In the genomic region with DNA sequence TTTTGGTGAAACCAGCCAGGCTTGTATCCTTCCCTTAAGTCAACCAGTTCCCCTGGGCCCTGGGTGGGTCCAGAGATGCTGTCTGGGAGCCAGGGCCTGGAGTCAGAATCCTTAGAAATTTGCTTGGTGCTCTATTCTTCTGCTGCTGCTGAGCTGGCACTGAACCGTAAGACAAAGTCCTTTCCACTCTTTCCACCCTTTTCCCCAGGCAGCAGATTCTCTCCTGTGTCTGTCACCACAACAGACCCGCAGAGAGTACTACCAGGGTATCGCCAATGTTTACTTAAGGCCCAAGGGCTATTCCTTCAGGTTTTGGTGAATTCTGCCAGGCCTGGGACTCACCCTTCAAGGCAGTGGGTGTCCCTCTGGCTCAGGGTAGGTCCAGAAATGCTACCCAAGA, we compare ENCODE assay signal across 36 cellular contexts.
"Had no signal": no experiment of that assay in that cellular context is flagged by ENCODE, and none has a peak within 500 bp of the region (broad histone marks: within the 10 kb centered on the region; RNA-seq: fewer than 3 reads in every experiment).

No MANE protein-coding gene starts in this region.

- H3K9me3 Mint-ChIP-seq: central memory CD8-positive, alpha-beta T cell had no signal

- H3K27me3 ChIP-seq: adrenal gland, ascending aorta, cardiac muscle cell had no signal

- ATAC-seq: activated CD4-positive, alpha-beta T cell treated with anti-CD3 and anti-CD28 coated beads for 36 hours; activated CD4-positive, CD25-positive, alpha-beta regulatory T cell treated with anti-CD3 and anti-CD28 coated beads, Interleukin-2, amount 50 U/mL, for 24 hours; activated CD8-positive, alpha-beta memory T cell treated with anti-CD3 and anti-CD28 coated beads, Interleukin-2, amount 10 ng/mL, durations not matched to agents 7 days and 5 days; activated CD8-positive, alpha-beta T cell treated with anti-CD3 and anti-CD28 coated beads, Interleukin-2, amount 10 ng/mL, durations not matched to agents 7 days and 5 days; activated naive CD4-positive, alpha-beta T cell treated with anti-CD3 and anti-CD28 coated beads, Interleukin-2, amount 50 U/mL, for 72 hours; WTC11 had no signal

- H3K27ac Mint-ChIP-seq: activated CD4-positive, alpha-beta memory T cell treated with anti-CD3 and anti-CD28 coated beads, Interleukin-2, amount 10 ng/mL, durations not matched to agents 7 days and 5 days; activated CD4-positive, alpha-beta T cell treated with anti-CD3 and anti-CD28 coated beads for 36 hours; activated CD4-positive, alpha-beta T cell treated with anti-CD3 and anti-CD28 coated beads, Interleukin-2, amount 10 ng/mL, durations not matched to agents 7 days and 5 days; activated CD8-positive, alpha-beta memory T cell treated with anti-CD3 and anti-CD28 coated beads, Interleukin-2, amount 10 ng/mL, durations not matched to agents 7 days and 5 days; activated CD8-positive, alpha-beta T cell treated with anti-CD3 and anti-CD28 coated beads, Interleukin-2, amount 10 ng/mL, durations not matched to agents 7 days and 5 days; activated naive CD4-positive, alpha-beta T cell treated with anti-CD3 and anti-CD28 coated beads for 36 hours; activated naive CD4-positive, alpha-beta T cell treated with anti-CD3 and anti-CD28 coated beads, Interleukin-2, amount 50 U/mL, for 72 hours; activated naive CD8-positive, alpha-beta T cell treated with anti-CD3 and anti-CD28 coated beads for 36 hours; activated T-cell treated with anti-CD3 and anti-CD28 coated beads, Interleukin-2, amount 50 U/mL, for 24 hours; brain; T-helper 1 cell treated with Interleukin-12 subunit alpha and Interleukin-12 subunit beta and Interleukin-4 antibody, amounts not matched to agents 30 μg/mL and 1 μg/mL, for 36 hours; T-helper 2 cell treated with Interferon-gamma antibody and Interleukin-4, amounts not matched to agents 5 μg/mL and 100 μg/mL, for 36 hours; WTC11 had no signal

- H3K4me3 ChIP-seq: adrenal gland, ascending aorta, cardiac muscle cell had no signal

- H3K27me3 Mint-ChIP-seq: activated CD4-positive, alpha-beta memory T cell treated with anti-CD3 and anti-CD28 coated beads, Interleukin-2, amount 10 ng/mL, durations not matched to agents 7 days and 5 days; activated CD4-positive, alpha-beta T cell treated with anti-CD3 and anti-CD28 coated beads for 36 hours; activated CD4-positive, alpha-beta T cell treated with anti-CD3 and anti-CD28 coated beads, Interleukin-2, amount 10 ng/mL, durations not matched to agents 7 days and 5 days; activated CD8-positive, alpha-beta memory T cell treated with anti-CD3 and anti-CD28 coated beads, Interleukin-2, amount 10 ng/mL, durations not matched to agents 7 days and 5 days; activated naive CD8-positive, alpha-beta T cell treated with anti-CD3 and anti-CD28 coated beads for 36 hours; activated T-cell treated with anti-CD3 and anti-CD28 coated beads, Interleukin-2, amount 50 U/mL, for 24 hours; central memory CD8-positive, alpha-beta T cell had no signal

- H3K27ac ChIP-seq: adrenal gland, ascending aorta, cardiac muscle cell, WERI-Rb-1 had no signal

- H3K4me1 Mint-ChIP-seq: activated CD4-positive, alpha-beta memory T cell treated with anti-CD3 and anti-CD28 coated beads, Interleukin-2, amount 10 ng/mL, durations not matched to agents 7 days and 5 days; activated CD4-positive, alpha-beta T cell treated with anti-CD3 and anti-CD28 coated beads for 36 hours; activated CD4-positive, alpha-beta T cell treated with anti-CD3 and anti-CD28 coated beads, Interleukin-2, amount 10 ng/mL, durations not matched to agents 7 days and 5 days; activated CD8-positive, alpha-beta memory T cell treated with anti-CD3 and anti-CD28 coated beads, Interleukin-2, amount 10 ng/mL, durations not matched to agents 7 days and 5 days; activated naive CD8-positive, alpha-beta T cell treated with anti-CD3 and anti-CD28 coated beads for 36 hours; brain; WTC11 had no signal

- DNase-seq: activated CD4-positive, alpha-beta memory T cell treated with anti-CD3 and anti-CD28 coated beads, Interleukin-2, amount 10 ng/mL, durations not matched to agents 7 days and 5 days; activated CD4-positive, alpha-beta T cell treated with anti-CD3 and anti-CD28 coated beads for 1 hour; activated CD4-positive, alpha-beta T cell treated with anti-CD3 and anti-CD28 coated beads for 36 hours; activated CD4-positive, alpha-beta T cell treated with anti-CD3 and anti-CD28 coated beads for 48 hours; activated CD4-positive, alpha-beta T cell treated with anti-CD3 and anti-CD28 coated beads, Interleukin-2, amount 10 ng/mL, durations not matched to agents 7 days and 5 days; activated CD4-positive, alpha-beta T cell treated with anti-CD3 and anti-CD28 coated beads, Interleukin-2, amount 50 U/mL, for 48 hours; activated CD4-positive, CD25-positive, alpha-beta regulatory T cell; activated CD8-positive, alpha-beta memory T cell treated with anti-CD3 and anti-CD28 coated beads for 24 hours; activated CD8-positive, alpha-beta memory T cell treated with anti-CD3 and anti-CD28 coated beads, Interleukin-2, amount 10 ng/mL, durations not matched to agents 7 days and 5 days; activated CD8-positive, alpha-beta memory T cell treated with anti-CD3 and anti-CD28 coated beads, Interleukin-2, amount 50 U/mL, for 48 hours; activated CD8-positive, alpha-beta T cell treated with anti-CD3 and anti-CD28 coated beads, Interleukin-2, amount 10 ng/mL, durations not matched to agents 7 days and 5 days; activated effector memory CD4-positive, alpha-beta T cell treated with anti-CD3 and anti-CD28 coated beads, Interleukin-2, amount 50 U/mL, for 16 hours; activated gamma-delta T cell treated with Interleukin-2 at 50 U/mL for 16 hours; activated naive CD4-positive, alpha-beta T cell; activated naive CD4-positive, alpha-beta T cell treated with anti-CD3 and anti-CD28 coated beads for 36 hours; activated naive CD4-positive, alpha-beta T cell treated with anti-CD3 and anti-CD28 coated beads, Interleukin-2, amount 50 U/mL, for 16 hours; activated naive CD8-positive, alpha-beta T cell treated with anti-CD3 and anti-CD28 coated beads for 36 hours; activated T-cell treated with anti-CD3 and anti-CD28 coated beads, Interleukin-2, amount 50 U/mL, for 24 hours; activated T-cell treated with anti-CD3 and anti-CD28 coated beads, Interleukin-2, amount 50 U/mL, for 48 hours; adrenal gland; amniotic stem cell; caudate nucleus; cerebellar nuclear complex; T-helper 1 cell; T-helper 2 cell; T-helper 9 cell; WERI-Rb-1 had no signal

- H3K4me3 Mint-ChIP-seq: activated CD4-positive, alpha-beta memory T cell treated with anti-CD3 and anti-CD28 coated beads, Interleukin-2, amount 10 ng/mL, durations not matched to agents 7 days and 5 days; activated CD4-positive, alpha-beta T cell treated with anti-CD3 and anti-CD28 coated beads for 36 hours; activated CD4-positive, alpha-beta T cell treated with anti-CD3 and anti-CD28 coated beads, Interleukin-2, amount 10 ng/mL, durations not matched to agents 7 days and 5 days; activated CD8-positive, alpha-beta memory T cell treated with anti-CD3 and anti-CD28 coated beads, Interleukin-2, amount 10 ng/mL, durations not matched to agents 7 days and 5 days; activated CD8-positive, alpha-beta T cell treated with anti-CD3 and anti-CD28 coated beads, Interleukin-2, amount 10 ng/mL, durations not matched to agents 7 days and 5 days; activated naive CD4-positive, alpha-beta T cell treated with anti-CD3 and anti-CD28 coated beads for 36 hours; activated naive CD8-positive, alpha-beta T cell treated with anti-CD3 and anti-CD28 coated beads for 36 hours; activated T-cell treated with anti-CD3 and anti-CD28 coated beads, Interleukin-2, amount 50 U/mL, for 24 hours; brain; central memory CD8-positive, alpha-beta T cell; T-helper 1 cell treated with Interleukin-12 subunit alpha and Interleukin-12 subunit beta and Interleukin-4 antibody, amounts not matched to agents 30 μg/mL and 1 μg/mL, for 36 hours; T-helper 2 cell treated with Interferon-gamma antibody and Interleukin-4, amounts not matched to agents 5 μg/mL and 100 μg/mL, for 36 hours; WTC11 had no signal

- H3K36me3 ChIP-seq: adrenal gland had no signal

- H3K4me1 ChIP-seq: adrenal gland, ascending aorta had no signal
